9 cellular contexts compared by ENCODE assay signal in the genomic region with DNA sequence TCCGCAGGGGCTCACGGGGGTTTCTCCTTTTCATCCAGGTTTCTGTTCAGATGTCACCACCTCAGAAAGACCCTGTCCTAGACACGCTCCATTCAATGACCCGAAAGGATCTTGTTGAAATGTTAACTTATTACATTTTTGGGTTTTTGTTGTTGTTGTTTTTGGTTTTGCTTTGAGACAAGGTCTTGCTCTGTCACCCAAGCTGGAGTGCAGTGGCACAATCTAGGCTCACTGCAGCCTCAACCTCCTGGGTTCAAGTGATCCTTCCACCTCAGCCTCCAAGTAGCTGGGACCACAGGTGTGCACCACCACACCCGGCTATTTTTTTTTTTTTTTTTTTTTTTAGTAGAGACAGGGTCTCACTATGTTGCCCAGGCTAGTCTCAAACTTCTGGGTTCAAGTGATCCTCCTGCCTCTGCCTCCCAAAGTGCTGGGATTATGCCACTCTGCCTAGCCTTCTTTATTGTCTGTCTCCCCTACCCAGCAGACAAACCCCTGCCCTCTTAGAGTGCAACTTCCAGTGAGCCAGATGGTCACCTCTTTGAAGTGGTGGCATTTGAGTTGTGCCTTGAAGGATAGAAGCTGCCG. TPM values are rescaled to one million over a fixed set of nuclear protein-coding genes. Genes with fewer than 3 reads are reported as not detected.
DNase-seq lines count a peak whose midpoint lies in the region; ATAC-seq, FAIRE-seq and TF ChIP-seq lines count a peak whose summit lies in the region.
"Not testable (repeated sequence)": the region's sequence is repeated elsewhere in the genome, so short reads cannot be mapped to it uniquely, and the experiment has no call there.
"Had no signal": no experiment of that assay in that cellular context is flagged by ENCODE, and none has a peak within 500 bp of the region (broad histone marks: within the 10 kb centered on the region; RNA-seq: fewer than 3 reads in every experiment).

No MANE protein-coding gene starts in this region.

- H4K20me1 ChIP-seq in PC-3 (ENCODE audit: low read length); smooth muscle cell (ENCODE audit: low read depth): not testable (repeated sequence)

- WGBS in A549 (ENCODE audit: missing lambda C conversion rate), result 69% methylated on average over 6 of the region's 6 CpGs
- WGBS in smooth muscle cell (ENCODE audit: low lambda C conversion rate), result 81% methylated on average over 6 of the region's 6 CpGs

- H3K36me3 ChIP-seq in PC-3 (ENCODE audit: low read depth, low read length); duodenal mucosa (ENCODE audit: control insufficient read depth in 1 of 2, insufficient read depth in 2 of 2, low read length in 2 of 2); iPS-15b (ENCODE audit: control insufficient read depth, insufficient read depth, low read length); smooth muscle cell (ENCODE audit: low read depth): not testable (repeated sequence)

- not testable (repeated sequence) for TF ChIP-seq RAD21 in A549 (conservative IDR thresholded peaks at IDR 0.05 in 1 of 2, IDR thresholded peaks at IDR 0.05 in 1 of 2)

- H2AFZ ChIP-seq in PC-3 (ENCODE audit: low read length), result peak overlapping the region; percentile 85
- not testable (repeated sequence) for H2AFZ ChIP-seq in smooth muscle cell (ENCODE audit: low read depth)

- peaks cover 25% of the 10 kb centered on the region for H3K4me1 Mint-ChIP-seq in activated T-cell treated with anti-CD3 and anti-CD28 coated beads, Interleukin-2, amount 50 U/mL, for 72 hours (ENCODE audit: low read depth)
- peaks cover 16 to 17% of the 10 kb centered on the region in 2 donors for H3K4me1 Mint-ChIP-seq in natural killer cell treated with Interleukin-12 subunit alpha and Interleukin-12 subunit beta and Interleukin-15 and Interleukin-18, amount 100 ng/mL, for 72 hours (ENCODE audit: low read depth in 2 of 2)

- peak overlapping the region; percentile 49 to 53 for H3K4me3 Mint-ChIP-seq in activated T-cell treated with anti-CD3 and anti-CD28 coated beads, Interleukin-2, amount 50 U/mL, for 72 hours
- peak overlapping the region; percentile 54 for H3K4me3 Mint-ChIP-seq in natural killer cell treated with Interleukin-12 subunit alpha and Interleukin-12 subunit beta and Interleukin-15 and Interleukin-18, amount 100 ng/mL, for 72 hours

- H3K27ac ChIP-seq in A549, result peak overlapping the region; percentile 85 to 88
- not testable (repeated sequence) for H3K27ac ChIP-seq in PC-3 (ENCODE audit: low read length); duodenal mucosa (ENCODE audit: low read depth, low read length); smooth muscle cell (ENCODE audit: low read depth)

- H3K4me2 ChIP-seq in A549 (peak overlapping the region; percentile 83), PC-3 (ENCODE audit: low read length) (peak overlapping the region; percentile 80), smooth muscle cell (peak overlapping the region; percentile 81)

- H3K4me3 ChIP-seq in A549 (peak overlapping the region; percentile 52), GM12875 (ENCODE audit: low read depth, low read length) (peak overlapping the region; percentile 8), PC-3 (ENCODE audit: low read length) (peak overlapping the region; percentile 58; the same call in 1 of the 2 replicates), duodenal mucosa (ENCODE audit: low read depth in 1 of 2, low read length in 2 of 2) (peak overlapping the region; percentile 48 to 58), iPS-15b (ENCODE audit: low read depth, low read length) (peak overlapping the region; percentile 11), smooth muscle cell (peak overlapping the region; percentile 24)

- not testable (repeated sequence) for TF ChIP-seq CTCF in A549 (IDR thresholded peaks at IDR 0.05); GM12875 (IDR thresholded peaks at IDR 0.05; ENCODE audit: borderline replicate concordance, insufficient read depth, low read depth, low read length); smooth muscle cell (IDR thresholded peaks at IDR 0.05; ENCODE audit: borderline replicate concordance, insufficient read depth, poor library complexity, severe bottlenecking)
- TF ChIP-seq CTCF in PC-3 (conservative IDR thresholded peaks at IDR 0.05; ENCODE audit: low read depth, low read length), result 0 out of 2 replicates have a peak, but pooled peaks have one; percentile 10

- intact Hi-C loops in PC-3 (cut with micrococcal nuclease), result loop anchor here (1.0 to 2.0 kb wide), 5 partner anchors 63 to 277 kb away; no protein-coding TSS in a partner anchor

- not testable (repeated sequence) for H3K79me2 ChIP-seq in PC-3 (ENCODE audit: low read length); smooth muscle cell (ENCODE audit: low read depth)

- not testable (repeated sequence) for H3K9me3 ChIP-seq in A549; PC-3 (ENCODE audit: low read length); duodenal mucosa (ENCODE audit: control insufficient read depth in 1 of 2, low read length in 2 of 2); iPS-15b (ENCODE audit: control insufficient read depth, insufficient read depth, low read length); smooth muscle cell (replicated peaks; ENCODE audit: low read depth)

- H3K9me2 ChIP-seq in PC-3 (replicated peaks; ENCODE audit: low read length), result not testable (repeated sequence)

- POLR2A ChIA-PET in A549 (lab: Yijun Ruan, JAX), result interaction anchor here (0.8 kb wide), 1 partner anchor 201 kb away, joined by 3 read pairs; a partner anchor contains a TSS
- POLR2A ChIA-PET in PC-3 (lab: Charles Lee; ENCODE audit: unreplicated experiment), result not testable (repeated sequence)

- ATAC-seq in A549; PC-3; activated T-cell treated with anti-CD3 and anti-CD28 coated beads, Interleukin-2, amount 50 U/mL, for 72 hours (replicated peaks in 1 of 2); natural killer cell treated with Interleukin-12 subunit alpha and Interleukin-12 subunit beta and Interleukin-15 and Interleukin-18, amount 100 ng/mL, for 72 hours: not testable (repeated sequence)

- not testable (repeated sequence) for H3K9me3 Mint-ChIP-seq in activated T-cell treated with anti-CD3 and anti-CD28 coated beads, Interleukin-2, amount 50 U/mL, for 72 hours; natural killer cell treated with Interleukin-12 subunit alpha and Interleukin-12 subunit beta and Interleukin-15 and Interleukin-18, amount 100 ng/mL, for 72 hours

- not testable (repeated sequence) for H3K27me3 ChIP-seq in PC-3 (ENCODE audit: low read length); duodenal mucosa (ENCODE audit: control insufficient read depth in 1 of 2, insufficient read depth in 2 of 2, low read length in 2 of 2); iPS-15b (ENCODE audit: control insufficient read depth, insufficient read depth, low read length); smooth muscle cell (ENCODE audit: low read depth)

- H3F3A ChIP-seq in PC-3 (ENCODE audit: low read length, unreplicated experiment); smooth muscle cell (ENCODE audit: low read depth): not testable (repeated sequence)

- not testable (repeated sequence) for TF ChIP-seq EP300 in A549 (IDR thresholded peaks at IDR 0.05)

- DNase-seq in A549 (ENCODE audit: low read depth in 1 of 2, low spot score in 1 of 2); PC-3; activated T-cell treated with anti-CD3 and anti-CD28 coated beads, Interleukin-2, amount 50 U/mL, for 72 hours; natural killer cell treated with Interleukin-12 subunit alpha and Interleukin-12 subunit beta and Interleukin-15 and Interleukin-18, amount 100 ng/mL, for 72 hours (ENCODE audit: low spot score); smooth muscle cell (lab: John Stamatoyannopoulos, UW; ENCODE audit: unreplicated experiment): not testable (repeated sequence)

- H3K27ac Mint-ChIP-seq in activated T-cell treated with anti-CD3 and anti-CD28 coated beads, Interleukin-2, amount 50 U/mL, for 72 hours; natural killer cell treated with Interleukin-12 subunit alpha and Interleukin-12 subunit beta and Interleukin-15 and Interleukin-18, amount 100 ng/mL, for 72 hours: not testable (repeated sequence)

- FAIRE-seq in A549 (lab: Jason Lieb, UNC), result not testable (repeated sequence)

- H3K36me3 Mint-ChIP-seq in activated T-cell treated with anti-CD3 and anti-CD28 coated beads, Interleukin-2, amount 50 U/mL, for 72 hours (ENCODE audit: insufficient read depth in 2 of 2); natural killer cell treated with Interleukin-12 subunit alpha and Interleukin-12 subunit beta and Interleukin-15 and Interleukin-18, amount 100 ng/mL, for 72 hours: not testable (repeated sequence)

- peaks cover 14% of the 10 kb centered on the region for H3K27me3 Mint-ChIP-seq in activated T-cell treated with anti-CD3 and anti-CD28 coated beads, Interleukin-2, amount 50 U/mL, for 72 hours (ENCODE audit: low read depth)
- not testable (repeated sequence) for H3K27me3 Mint-ChIP-seq in natural killer cell treated with Interleukin-12 subunit alpha and Interleukin-12 subunit beta and Interleukin-15 and Interleukin-18, amount 100 ng/mL, for 72 hours

- not testable (repeated sequence) for TF ChIP-seq POLR2A in A549 (IDR thresholded peaks at IDR 0.05; ENCODE audit: low read length)

- peaks cover 32% of the 10 kb centered on the region for H3K4me1 ChIP-seq in A549
- peaks cover 20% of the 10 kb centered on the region for H3K4me1 ChIP-seq in PC-3 (ENCODE audit: insufficient read depth, low read length)
- peaks cover 18 to 26% of the 10 kb centered on the region in 2 donors for H3K4me1 ChIP-seq in duodenal mucosa (ENCODE audit: control insufficient read depth in 1 of 2, insufficient read depth in 2 of 2, low read length in 2 of 2)
- not testable (repeated sequence) for H3K4me1 ChIP-seq in iPS-15b (ENCODE audit: control insufficient read depth, insufficient read depth, low read length); smooth muscle cell (ENCODE audit: low read depth)

- not testable (repeated sequence) for H3K9ac ChIP-seq in PC-3 (ENCODE audit: low read length); iPS-15b (ENCODE audit: low read depth, low read length); smooth muscle cell (ENCODE audit: low read depth)
- peak overlapping the region in 1 of 2 donors; percentile 12 for H3K9ac ChIP-seq in duodenal mucosa (ENCODE audit: low read depth in 1 of 2, low read length in 2 of 2)

- BruUV-seq in PC-3 (replicated peaks; lab: Mats Ljungman, UMichigan), result not testable (repeated sequence)

- CTCF ChIA-PET in A549 (lab: Yijun Ruan, JAX), result interaction anchor here (0.6 to 12.7 kb wide), 39 partner anchors 9 to 312 kb away, joined by 3 to 546 read pairs (median 4); no protein-coding TSS in a partner anchor
- CTCF ChIA-PET in PC-3 (lab: Charles Lee), result interaction anchor here (0.7 kb wide), 1 partner anchor 248 kb away, joined by 3 read pairs; no protein-coding TSS in a partner anchor

RNA-seq across cellular contexts. Expression of a gene that starts 43.7 kb away (rescaled TPM):
- 0.03 and 0.07 TPM in 2 replicates for polyA plus RNA-seq in A549 (2011; rRNA removed)
- polyA plus RNA-seq in A549 (2012; cell fraction: cytosol; rRNA removed), result 0.01 and 0.05 TPM in 2 replicates
- polyA plus RNA-seq in A549 (2012; cell fraction: nucleus; rRNA removed), result 0.01 and 0.11 TPM in 2 replicates
- polyA plus RNA-seq in A549 (2017; fragmentation: RNase III; extraction: RNeasy Plus Mini Kit Qiagen cat#74134 plus additional on column Dnase treatment), result 0.04 to 0.05 TPM (median 0.04 TPM) in 3 replicates
- 0.04 and 0.24 TPM in 2 replicates for polyA minus RNA-seq in A549 (2011; rRNA and poly(A)+ RNA removed)
- total RNA-seq in PC-3 (2014; rRNA removed), result 0.18 TPM in 1 of 2 replicates, not detected in the other
- 1 to 10 TPM; 1.8 to 6.3 TPM for total RNA-seq in activated T-cell treated with anti-CD3 and anti-CD28 coated beads, Interleukin-2, amount 50 U/mL, for 72 hours
- under 1 TPM in 1 of 2 donors, not detected in 1; 0.08 TPM for total RNA-seq in natural killer cell treated with Interleukin-12 subunit alpha and Interleukin-12 subunit beta and Interleukin-15 and Interleukin-18, amount 100 ng/mL, for 72 hours
- total RNA-seq in smooth muscle cell, result 0.18 and 0.31 TPM in 2 replicates
- 0.64 and 0.65 TPM in 2 replicates for polyA plus RNA-seq in smooth muscle cell
- total RNA-seq: H4 had no signal

Comparison
In these comparisons a context has a peak if more than half of its experiments do, and no peak if none do; other contexts are left out.
1. H3K4me3 ChIP-seq: peak in every context shown above with its lines; median percentile 58 in PC-3; 53 in duodenal mucosa; 52 in A549; 24 in smooth muscle cell; 11 in iPS-15b; 8 in GM12875.